ENCODE assay signal across 8 cellular contexts in genomic region chr4:87423313-87424031, GRCh38. TPM values are rescaled to one million over a fixed set of nuclear protein-coding genes. Genes with fewer than 3 reads are reported as not detected.
A peak's percentile ranks its signal among the peaks of the same experiment; 100 is the strongest.
DNase-seq lines count a peak whose midpoint lies in the region; ATAC-seq and TF ChIP-seq lines count a peak whose summit lies in the region.

No MANE protein-coding gene starts in this region.

- H3K4me3 ChIP-seq in KMS-11 (IDR thresholded peaks at IDR 0.05; ENCODE audit: insufficient read depth, low read depth, low read length) (no peak overlapping the region), stomach smooth muscle (ENCODE audit: low read length in 2 of 2) (peak overlapping the region; percentile 95 to 98)

- H3K9ac ChIP-seq in KMS-11 = peak overlapping the region; percentile 68
- peak overlapping the region; percentile 96 to 98 for H3K9ac ChIP-seq in stomach smooth muscle (ENCODE audit: low read length in 2 of 2)

- H2AFZ ChIP-seq in KMS-11 (ENCODE audit: low read depth) = peak overlapping the region; percentile 97

- DNase-seq in DMS153 (lab: John Stamatoyannopoulos, UW) (peak; percentile 39), inferior parietal cortex (ENCODE audit: extremely low spot score) (peak; percentile 14)

- no peaks in the 10 kb centered on the region for H3K9me3 ChIP-seq in stomach smooth muscle (ENCODE audit: control insufficient read depth in 2 of 2, low read length in 2 of 2)

- no peaks in the 10 kb centered on the region for H3K9me3 Mint-ChIP-seq in activated T-helper 17 cell treated with anti-CD3 and anti-CD28 coated beads, Interleukin-2, amount 50 U/mL, for 72 hours

- no peaks in the 10 kb centered on the region for H4K20me1 ChIP-seq in KMS-11 (ENCODE audit: insufficient read depth)

- peaks cover 31% of the 10 kb centered on the region; the same call in 1 of the 2 replicates for H3K79me2 ChIP-seq in KMS-11 (ENCODE audit: insufficient read depth, low read depth)

- H3K36me3 ChIP-seq in KMS-11 (ENCODE audit: insufficient read depth) (no peaks in the 10 kb centered on the region), stomach smooth muscle (ENCODE audit: control insufficient read depth in 2 of 2, insufficient read depth in 2 of 2, low read length in 2 of 2) (no peaks in the 10 kb centered on the region)

- ATAC-seq in activated T-helper 17 cell treated with anti-CD3 and anti-CD28 coated beads, Interleukin-2, amount 50 U/mL, for 72 hours (replicated peaks) = no peak
- ATAC-seq in GM18861 (IDR thresholded peaks at IDR 0.05; ENCODE audit: unreplicated experiment) (no peak), HG03565 (IDR thresholded peaks at IDR 0.05; ENCODE audit: unreplicated experiment) (no peak), HG03571 (IDR thresholded peaks at IDR 0.05; ENCODE audit: unreplicated experiment) (no peak)

- TF ChIP-seq CTCF in KMS-11 (conservative IDR thresholded peaks at IDR 0.05; ENCODE audit: low read depth, low read length) = no peak

- H3K4me2 ChIP-seq in KMS-11 = peak overlapping the region; percentile 86

- peaks cover 20% of the 10 kb centered on the region for H3K4me1 ChIP-seq in KMS-11 (ENCODE audit: low read depth, poor library complexity, severe bottlenecking)
- H3K4me1 ChIP-seq in stomach smooth muscle (ENCODE audit: control insufficient read depth, insufficient read depth, low read length) = peaks cover 7% of the 10 kb centered on the region

- no peaks in the 10 kb centered on the region for H3K27me3 ChIP-seq in KMS-11 (ENCODE audit: insufficient read depth, low read depth)
- H3K27me3 ChIP-seq in stomach smooth muscle (ENCODE audit: control insufficient read depth in 1 of 2, insufficient read depth in 2 of 2, low read length in 2 of 2) = no peaks in the 10 kb centered on the region

- H3K4me3 Mint-ChIP-seq in activated T-helper 17 cell treated with anti-CD3 and anti-CD28 coated beads, Interleukin-2, amount 50 U/mL, for 72 hours = peak overlapping the region; percentile 99

- H3K27ac ChIP-seq in KMS-11 (peak overlapping the region; percentile 71; the same call in 1 of the 2 replicates), stomach smooth muscle (ENCODE audit: low read length) (no peak overlapping the region)

- H3K27me3 Mint-ChIP-seq in activated T-helper 17 cell treated with anti-CD3 and anti-CD28 coated beads, Interleukin-2, amount 50 U/mL, for 72 hours = no peaks in the 10 kb centered on the region

- H3K36me3 Mint-ChIP-seq in activated T-helper 17 cell treated with anti-CD3 and anti-CD28 coated beads, Interleukin-2, amount 50 U/mL, for 72 hours (ENCODE audit: low read depth) = peaks cover 6% of the 10 kb centered on the region

- peaks cover 7% of the 10 kb centered on the region for H3K4me1 Mint-ChIP-seq in activated T-helper 17 cell treated with anti-CD3 and anti-CD28 coated beads, Interleukin-2, amount 50 U/mL, for 72 hours

- H3K27ac Mint-ChIP-seq in activated T-helper 17 cell treated with anti-CD3 and anti-CD28 coated beads, Interleukin-2, amount 50 U/mL, for 72 hours = peak overlapping the region; percentile 98

RNA-seq across cellular contexts. Expression of gene NUDT9, which starts 1.1 kb away (rescaled TPM):
- 1 to 10 TPM; 4.4 to 9.8 TPM for total RNA-seq in activated T-helper 17 cell treated with anti-CD3 and anti-CD28 coated beads, Interleukin-2, amount 50 U/mL, for 72 hours

RNA-seq across cellular contexts. Expression of gene HSD17B11, which starts 32.5 kb away (rescaled TPM):
- 10 to 100 TPM; 17.6 to 22.4 TPM for total RNA-seq in activated T-helper 17 cell treated with anti-CD3 and anti-CD28 coated beads, Interleukin-2, amount 50 U/mL, for 72 hours
